In genomic region chr6:111691345-111692225, GRCh38 we compare ENCODE assay signal across 12 cellular contexts.
DNase-seq lines count a peak whose midpoint lies in the region; ATAC-seq, FAIRE-seq and TF ChIP-seq lines count a peak whose summit lies in the region.
"Had no signal": no experiment of that assay in that cellular context is flagged by ENCODE, and none has a peak within 500 bp of the region (broad histone marks: within the 10 kb centered on the region; RNA-seq: fewer than 3 reads in every experiment).

No MANE protein-coding gene starts in this region.

- H3K36me3 ChIP-seq in K562 (ENCODE audit: control insufficient read depth, insufficient read depth, low read length) (no peaks in the 10 kb centered on the region), PC-9 (ENCODE audit: low read depth) (peaks cover 10% of the 10 kb centered on the region; the same call in 1 of the 2 replicates)

- POLR2A ChIA-PET in K562 (lab: Yijun Ruan, JAX) (no interaction called here), PC-9 (lab: Charles Lee; ENCODE audit: unreplicated experiment) (no interaction called here)

- no peaks in the 10 kb centered on the region for H3K9me3 ChIP-seq in K562 (replicated peaks; ENCODE audit: control insufficient read depth, insufficient read depth, low read depth, low read length)
- H3K9me3 ChIP-seq in PC-9 (ENCODE audit: insufficient read depth, low read depth): no peaks in the 10 kb centered on the region
- H3K9me3 ChIP-seq: testis had no signal

- TF ChIP-seq CTCF in AG09309 (IDR thresholded peaks at IDR 0.05; ENCODE audit: control insufficient read depth, insufficient read depth, low read depth, low read length, missing control alignments) (no peak), K562 (IDR thresholded peaks at IDR 0.05 in 2 of 3, conservative IDR thresholded peaks at IDR 0.05 in 1 of 3; ENCODE audit: insufficient read depth in 2 of 3, low read depth in 1 of 3, low read length in 3 of 3) (no peak), PC-9 (conservative IDR thresholded peaks at IDR 0.05) (no peak)

- H3K27ac ChIP-seq in K562 (ENCODE audit: extremely low read depth, low read depth, low read length): no peak overlapping the region
- H3K27ac ChIP-seq in PC-9: no peak overlapping the region
- H3K27ac ChIP-seq: testis had no signal

- H3K4me3 ChIP-seq in AG09309 (ENCODE audit: control insufficient read depth, low read depth, low read length): no peak overlapping the region
- no peak overlapping the region for H3K4me3 ChIP-seq in K562
- no peak overlapping the region for H3K4me3 ChIP-seq in PC-9
- H3K4me3 ChIP-seq: testis had no signal

- intact Hi-C loops in K562 (cut with micrococcal nuclease): no loop called here
- intact Hi-C loops in PC-9 (cut with micrococcal nuclease; ENCODE audit: unreplicated experiment): loop anchor here (10.0 kb wide), 1 partner anchor 667 kb away; no protein-coding TSS in a partner anchor

- in situ Hi-C loops in K562 (cut with MboI): no loop called here

- TF ChIP-seq POLR2A in K562 (conservative IDR thresholded peaks at IDR 0.05): no peak

- H3K27me3 ChIP-seq in K562 (ENCODE audit: control insufficient read depth in 2 of 2, insufficient read depth in 2 of 2, low read length in 2 of 2) (peaks cover 6 to 36% of the 10 kb centered on the region in 2 experiments; a peak in 4 of 5 replicates), PC-9 (ENCODE audit: insufficient read depth, low read depth) (no peaks in the 10 kb centered on the region)
- H3K27me3 ChIP-seq: testis had no signal

- TF ChIP-seq EP300 in K562 (IDR thresholded peaks at IDR 0.05; ENCODE audit: low read length): no peak

- no peak overlapping the region for H3K9ac ChIP-seq in K562 (ENCODE audit: insufficient read depth in 1 of 2, low read depth in 2 of 2, low read length in 2 of 2)

- H3K4me2 ChIP-seq in K562 (ENCODE audit: insufficient read depth, low read length) (no peak overlapping the region), PC-9 (no peak overlapping the region)

- BruUV-seq in K562 (replicated peaks; lab: Mats Ljungman, UMichigan) (no TSS peak), PC-9 (replicated peaks; lab: Mats Ljungman, UMichigan) (no TSS peak)

- FAIRE-seq in K562 (lab: Jason Lieb, UNC): no peak

- no peaks in the 10 kb centered on the region for H3F3A ChIP-seq in PC-9 (ENCODE audit: insufficient read depth, low read depth)

- no peak for ATAC-seq in K562
- no peak for ATAC-seq in GM21526 (IDR thresholded peaks at IDR 0.05; ENCODE audit: low FRiP score, unreplicated experiment)
- ATAC-seq in GM21786 (IDR thresholded peaks at IDR 0.05; ENCODE audit: unreplicated experiment): no peak

- H3K79me2 ChIP-seq in K562 (ENCODE audit: control insufficient read depth, insufficient read depth, low read length) (no peaks in the 10 kb centered on the region), PC-9 (ENCODE audit: low read depth) (no peaks in the 10 kb centered on the region)

- H4K20me1 ChIP-seq in K562 (replicated peaks; ENCODE audit: control insufficient read depth, insufficient read depth, low read length): peaks cover 2% of the 10 kb centered on the region; the same call in 1 of the 2 replicates
- H4K20me1 ChIP-seq in PC-9 (ENCODE audit: insufficient read depth): 0 out of 2 replicates have a peak, but pooled peaks cover 3% of the 10 kb centered on the region

- DNase-seq in AG09309 (ENCODE audit: low read depth) (peak; percentile 62), LHCN-M2 (ENCODE audit: low read depth) (peak; percentile 97), K562 (ENCODE audit: extremely low read depth in 1 of 4, low spot score in 3 of 4) (no peak), mucosa of gallbladder (ENCODE audit: low spot score) (peak; percentile 62), OCI-M1 (lab: John Stamatoyannopoulos, UW) (no peak), PC-9 (no peak)
- DNase-seq: activated CD4-positive, alpha-beta T cell treated with anti-CD3 and anti-CD28 coated beads, Interleukin-2, amount 10 ng/mL, durations not matched to agents 7 days and 5 days; cortex of kidney; NK-92 treated with Interleukin-12 subunit alpha and Interleukin-12 subunit beta, amount 100 ng/mL, for 24 hours; testis had no signal

- H2AFZ ChIP-seq in K562 (ENCODE audit: low read depth, low read length): no peak overlapping the region
- no peak overlapping the region for H2AFZ ChIP-seq in PC-9

- no peaks in the 10 kb centered on the region for H3K9me2 ChIP-seq in PC-9 (ENCODE audit: insufficient read depth)

- H3K4me1 ChIP-seq in K562 (replicated peaks in 1 of 2; ENCODE audit: control insufficient read depth in 2 of 2, insufficient read depth in 2 of 2, low read length in 2 of 2) (no peaks in the 10 kb centered on the region), PC-9 (replicated peaks; ENCODE audit: insufficient read depth) (no peaks in the 10 kb centered on the region)
- H3K4me1 ChIP-seq: testis had no signal

- CTCF ChIA-PET in K562 (lab: Yijun Ruan, JAX; ENCODE audit: low intra/inter-chr PET ratio): no interaction called here
- CTCF ChIA-PET in PC-9 (lab: Charles Lee): no interaction called here

- TF ChIP-seq RAD21 in K562 (CRISPR knock-in tag; conservative IDR thresholded peaks at IDR 0.05 in 1 of 2, IDR thresholded peaks at IDR 0.05 in 1 of 2): no peak

- no peaks in the 10 kb centered on the region for H3K9me1 ChIP-seq in K562 (ENCODE audit: control insufficient read depth, insufficient read depth, low read length)

- WGBS in K562 (ENCODE audit: insufficient coverage, low coverage, missing lambda C conversion rate): 16% methylated on average over 7 of the region's 7 CpGs

TF ChIP-seq in K562, 482 proteins besides CTCF, POLR2A, EP300 and RAD21:
- TF ChIP-seq CLOCK (CRISPR knock-in tag; IDR thresholded peaks at IDR 0.05; ENCODE audit: borderline replicate concordance): no peak
- TF ChIP-seq RBM25 (IDR thresholded peaks at IDR 0.05; ENCODE audit: low read depth, low read length, severe bottlenecking): peak; percentile 59
- TF ChIP-seq IFI16 (CRISPR knock-in tag; IDR thresholded peaks at IDR 0.05): no peak

Comparison
In these comparisons a context has a peak if more than half of its experiments do, and no peak if none do; other contexts are left out.
1. DNase-seq: peak in AG09309 (single experiment), LHCN-M2 (single experiment) and mucosa of gallbladder (single experiment); none in K562 (0 of 4), OCI-M1 (single experiment) and PC-9 (0 of 2).